28 cellular contexts compared by ENCODE assay signal in the genomic region with DNA sequence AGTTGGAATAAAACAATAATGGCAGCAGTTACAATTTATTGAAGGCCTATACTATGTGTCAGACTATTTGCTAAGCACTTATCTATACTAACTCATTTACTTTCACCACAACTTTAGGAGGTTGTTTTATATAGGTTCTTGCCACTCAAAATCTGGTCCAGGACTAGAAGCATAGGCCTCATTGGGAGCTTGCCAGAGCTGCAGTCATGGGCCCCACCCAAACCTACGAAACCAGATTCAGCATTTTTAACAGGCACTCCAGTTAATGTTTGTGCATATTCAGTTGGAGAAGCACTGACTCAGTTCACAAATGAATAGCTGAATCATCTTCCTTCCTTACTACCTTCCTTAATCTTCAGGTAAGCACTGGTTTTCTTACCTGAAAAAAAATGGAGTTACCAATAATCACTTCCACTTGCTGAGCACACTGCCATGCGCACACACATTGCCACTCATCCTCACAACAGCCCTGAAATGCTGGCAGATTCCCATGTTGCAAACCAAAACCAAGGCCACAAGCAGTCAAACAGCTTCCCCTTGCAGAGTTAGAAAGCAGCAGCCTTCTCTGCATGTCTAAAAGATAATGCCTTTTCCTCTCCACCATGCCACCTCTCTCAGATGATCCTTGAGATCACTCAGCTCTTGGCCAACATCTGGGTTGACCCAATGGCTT.
DNase-seq lines count a peak whose midpoint lies in the region; ATAC-seq and TF ChIP-seq lines count a peak whose summit lies in the region.
"Had no signal": no experiment of that assay in that cellular context is flagged by ENCODE, and none has a peak within 500 bp of the region (broad histone marks: within the 10 kb centered on the region; RNA-seq: fewer than 3 reads in every experiment).

No MANE protein-coding gene starts in this region.

- H3K9me3 ChIP-seq in gastroesophageal sphincter: no peaks in the 10 kb centered on the region
- H3K9me3 ChIP-seq: BLaER1 treated with 17β-estradiol and CSF1 and Interleukin-3, amounts not matched to agents 10 nM and 100 nM; right lobe of liver had no signal

- H3K27ac ChIP-seq in caudate nucleus (ENCODE audit: low read depth, low read length): peak overlapping the region; percentile 77
- H3K27ac ChIP-seq in layer of hippocampus (ENCODE audit: low read depth, low read length): peak overlapping the region; percentile 60
- no peak overlapping the region for H3K27ac ChIP-seq in gastroesophageal sphincter
- H3K27ac ChIP-seq: BLaER1 treated with 17β-estradiol and CSF1 and Interleukin-3, amounts not matched to agents 10 nM and 100 nM; neural progenitor cell; parathyroid adenoma; right lobe of liver; SK-N-MC had no signal

- no peak for TF ChIP-seq EP300 in gastroesophageal sphincter (IDR thresholded peaks at IDR 0.05)

- peak; percentile 36 for DNase-seq in DMS153 treated with DMSO at 0.1 percent for 48 hours (lab: John Stamatoyannopoulos, UW; ENCODE audit: unreplicated experiment)
- peak; percentile 56 for DNase-seq in NCI-H748 (lab: John Stamatoyannopoulos, UW; ENCODE audit: unreplicated experiment)
- no peak for DNase-seq in caudate nucleus (lab: John Stamatoyannopoulos, UW)
- no peak for DNase-seq in NCI-H1436 treated with DMSO at 0.1 percent for 48 hours (lab: John Stamatoyannopoulos, UW)
- no peak for DNase-seq in NK-92 (lab: John Stamatoyannopoulos, UW; ENCODE audit: unreplicated experiment)
- no peak for DNase-seq in Ammon's horn (ENCODE audit: low spot score)
- DNase-seq: activated CD4-positive, alpha-beta T cell treated with anti-CD3 and anti-CD28 coated beads for 1 hour; activated CD8-positive, alpha-beta T cell treated with anti-CD3 and anti-CD28 coated beads for 36 hours; activated effector memory CD4-positive, alpha-beta T cell treated with Interleukin-2 at 50 U/mL for 16 hours; activated naive CD8-positive, alpha-beta T cell treated with anti-CD3 and anti-CD28 coated beads for 36 hours; cerebellar nuclear complex; COR-L47; foreskin melanocyte; HFFc6; mesenchymal stem cell; NCI-H2171; NCI-H524; right lobe of liver; stimulated activated CD4-positive, alpha-beta T cell treated with anti-CD3 and anti-CD28 coated beads, Interleukin-12 subunit alpha, Interleukin-12 subunit beta, amount 100 ng/mL, for 4 hours; stimulated activated CD4-positive, alpha-beta T cell treated with anti-CD3 and anti-CD28 coated beads, Interleukin-4, amount 100 ng/mL, for 24 hours; T-helper 17 cell had no signal

- no peak for ATAC-seq in gastroesophageal sphincter
- ATAC-seq: activated CD8-positive, alpha-beta T cell treated with anti-CD3 and anti-CD28 coated beads for 36 hours; left lobe of liver; right lobe of liver; T-helper 17 cell had no signal

- TF ChIP-seq POLR2A in gastroesophageal sphincter (IDR thresholded peaks at IDR 0.05): no peak

- no peak for TF ChIP-seq CTCF in gastroesophageal sphincter (IDR thresholded peaks at IDR 0.05)

- no peaks in the 10 kb centered on the region for H3K36me3 ChIP-seq in gastroesophageal sphincter
- H3K36me3 ChIP-seq: BLaER1 treated with 17β-estradiol and CSF1 and Interleukin-3, amounts not matched to agents 10 nM and 100 nM; neural progenitor cell; right lobe of liver had no signal

- H3K27me3 ChIP-seq in layer of hippocampus (ENCODE audit: control insufficient read depth, insufficient read depth, low read length): no peaks in the 10 kb centered on the region
- H3K27me3 ChIP-seq in gastroesophageal sphincter: no peaks in the 10 kb centered on the region
- H3K27me3 ChIP-seq: BLaER1 treated with 17β-estradiol and CSF1 and Interleukin-3, amounts not matched to agents 10 nM and 100 nM; neural progenitor cell; right lobe of liver had no signal

- 79 to 100% methylated on average over 2 of the region's 2 CpGs for WGBS in gastroesophageal sphincter (ENCODE audit: low coverage in 1 of 2), 2 donors

- peaks cover 0 to 5% (median 0%) of the 10 kb centered on the region in 3 donors for H3K4me1 ChIP-seq in gastroesophageal sphincter
- H3K4me1 ChIP-seq: BLaER1 treated with 17β-estradiol and CSF1 and Interleukin-3, amounts not matched to agents 10 nM and 100 nM; neural progenitor cell; parathyroid adenoma; right lobe of liver had no signal

- H3K4me3 ChIP-seq in gastroesophageal sphincter: no peak overlapping the region
- H3K4me3 ChIP-seq: BLaER1 treated with 17β-estradiol and CSF1 and Interleukin-3, amounts not matched to agents 10 nM and 100 nM; neural progenitor cell; right lobe of liver; SK-N-MC had no signal

Comparison
In these comparisons a context has a peak if more than half of its experiments do, and no peak if none do; other contexts are left out.
1. DNase-seq: peak in DMS153 treated with DMSO at 0.1 percent for 48 hours (single experiment) and NCI-H748 (single experiment); none in caudate nucleus (0 of 61), NCI-H1436 treated with DMSO at 0.1 percent for 48 hours (single experiment), NK-92 (single experiment) and Ammon's horn (single experiment).
2. H3K27ac ChIP-seq: peak in caudate nucleus (single experiment) and layer of hippocampus (single experiment); none in gastroesophageal sphincter (0 of 4).